Comparison of ENCODE assay signal across 7 cellular contexts in genomic region chr11:96012086-96012824, GRCh38.
A peak's percentile ranks its signal among the peaks of the same experiment; 100 is the strongest.
DNase-seq lines count a peak whose midpoint lies in the region; TF ChIP-seq lines count a peak whose summit lies in the region.

No MANE protein-coding gene starts in this region.

- H3K79me2 ChIP-seq in MM.1S (ENCODE audit: low read length): peaks cover 15% of the 10 kb centered on the region

- H3K4me3 ChIP-seq in GM12875 (ENCODE audit: low read depth, low read length) (no peak overlapping the region), MM.1S (ENCODE audit: low read length) (no peak overlapping the region; the same call in 1 of the 2 replicates), subcutaneous abdominal adipose tissue (ENCODE audit: low read depth in 1 of 5, low read length in 5 of 5) (peak overlapping the region in 3 of 5 donors; percentile 9 to 31 (median 15))

- no peaks in the 10 kb centered on the region for H4K20me1 ChIP-seq in MM.1S (ENCODE audit: insufficient read depth, low read length)

- no peaks in the 10 kb centered on the region for H3K9me3 ChIP-seq in MM.1S (replicated peaks; ENCODE audit: insufficient read depth, low read length)
- H3K9me3 ChIP-seq in subcutaneous abdominal adipose tissue (ENCODE audit: control insufficient read depth in 5 of 5, low read length in 5 of 5): no peaks in the 10 kb centered on the region

- H3K36me3 ChIP-seq in MM.1S (replicated peaks; ENCODE audit: insufficient read depth, low read length): no peaks in the 10 kb centered on the region
- H3K36me3 ChIP-seq in subcutaneous abdominal adipose tissue (ENCODE audit: control insufficient read depth in 5 of 5, insufficient read depth in 5 of 5, low read length in 5 of 5): no peaks in the 10 kb centered on the region

- H3F3A ChIP-seq in MM.1S (ENCODE audit: insufficient read depth, low read length): no peaks in the 10 kb centered on the region

- peak; percentile 57 for DNase-seq in HCEC 1CT
- DNase-seq in MM.1S: peak; percentile 54
- DNase-seq in activated CD4-positive, alpha-beta T cell treated with anti-CD3 and anti-CD28 coated beads for 48 hours: peak; percentile 60
- peak; percentile 69 to 92 for DNase-seq in dermis microvascular lymphatic vessel endothelial cell (ENCODE audit: low read depth in 2 of 2)
- peak; percentile 96 for DNase-seq in medulla oblongata (ENCODE audit: extremely low spot score)

- peak overlapping the region; percentile 1; the same call in 1 of the 2 replicates for H3K4me2 ChIP-seq in MM.1S (ENCODE audit: low read depth, low read length)

- H3K4me1 ChIP-seq in MM.1S (ENCODE audit: low read length) (peaks cover 29% of the 10 kb centered on the region), subcutaneous abdominal adipose tissue (ENCODE audit: control insufficient read depth in 5 of 5, insufficient read depth in 5 of 5, low read length in 5 of 5) (peaks cover 0 to 28% (median 11%) of the 10 kb centered on the region in 5 donors)

- no peaks in the 10 kb centered on the region for H3K27me3 ChIP-seq in MM.1S (replicated peaks; ENCODE audit: insufficient read depth, low read length)
- no peaks in the 10 kb centered on the region for H3K27me3 ChIP-seq in subcutaneous abdominal adipose tissue (ENCODE audit: control insufficient read depth in 5 of 5, insufficient read depth in 4 of 5, low read length in 5 of 5)

- H3K9me2 ChIP-seq in MM.1S (replicated peaks; ENCODE audit: insufficient read depth, low read length): no peaks in the 10 kb centered on the region

- no peak overlapping the region for H2AFZ ChIP-seq in MM.1S (ENCODE audit: low read length)

- H3K9ac ChIP-seq in MM.1S (ENCODE audit: low read length) (no peak overlapping the region), subcutaneous abdominal adipose tissue (ENCODE audit: low read length in 5 of 5) (peak overlapping the region in 4 of 5 donors; percentile 19 to 58 (median 34))

- H3K27ac ChIP-seq in MM.1S (ENCODE audit: low read length) (no peak overlapping the region), subcutaneous abdominal adipose tissue (ENCODE audit: low read depth, low read length) (peak overlapping the region; percentile 74)

- TF ChIP-seq CTCF in GM12875 (IDR thresholded peaks at IDR 0.05; ENCODE audit: borderline replicate concordance, insufficient read depth, low read depth, low read length): peak; percentile 77
- peak; percentile 55 for TF ChIP-seq CTCF in MM.1S (IDR thresholded peaks at IDR 0.05; ENCODE audit: low read length)

Comparison
In these comparisons a context has a peak if more than half of its experiments do, and no peak if none do; other contexts are left out.
1. H3K4me3 ChIP-seq: peak in subcutaneous abdominal adipose tissue (3 of 5); none in GM12875 (single experiment) and MM.1S (single experiment).
2. Peak in every context shown above with its lines, with median percentiles within 50 percentile points of each other: DNase-seq.